9 cellular contexts compared by ENCODE assay signal in genomic region chrX:154444755-154445246, GRCh38. TPM values are rescaled to one million over a fixed set of nuclear protein-coding genes. Genes with fewer than 3 reads are reported as not detected.
A peak's percentile ranks its signal among the peaks of the same experiment; 100 is the strongest.
DNase-seq lines count a peak whose midpoint lies in the region; ATAC-seq, FAIRE-seq and TF ChIP-seq lines count a peak whose summit lies in the region.
"Had no signal": no experiment of that assay in that cellular context is flagged by ENCODE, and none has a peak within 500 bp of the region (broad histone marks: within the 10 kb centered on the region; RNA-seq: fewer than 3 reads in every experiment).

No MANE protein-coding gene starts in this region.

- H3K79me2 ChIP-seq in keratinocyte (ENCODE audit: control insufficient read depth, insufficient read depth, low read length): peaks cover 2% of the 10 kb centered on the region

- peaks cover 0 to 9% of the 10 kb centered on the region in 2 experiments for H3K36me3 ChIP-seq in keratinocyte (ENCODE audit: control insufficient read depth in 2 of 2, extremely low read depth in 1 of 2, insufficient read depth in 2 of 2, low read length in 2 of 2)

- no peak for ATAC-seq in activated CD4-positive, alpha-beta T cell treated with anti-CD3 and anti-CD28 coated beads for 36 hours
- ATAC-seq in HG03025 (IDR thresholded peaks at IDR 0.05; ENCODE audit: low FRiP score, unreplicated experiment): no peak

- no peaks in the 10 kb centered on the region for H3K27me3 Mint-ChIP-seq in activated CD4-positive, alpha-beta T cell treated with anti-CD3 and anti-CD28 coated beads for 36 hours
- no peaks in the 10 kb centered on the region for H3K27me3 Mint-ChIP-seq in activated T-helper 2 cell treated with anti-CD3 and anti-CD28 coated beads, Interferon-gamma antibody, Interleukin-2, Interleukin-4, amounts not matched to agents 10 μg/mL and 5 μg/mL and 100 μg/mL, durations not matched to agents 14 hours and 24 hours and 36 hours (ENCODE audit: low read depth)

- TF ChIP-seq CTCF in keratinocyte (optimal IDR thresholded peaks at IDR 0.05 in 1 of 3, IDR thresholded peaks at IDR 0.05 in 1 of 3, conservative IDR thresholded peaks at IDR 0.05 in 1 of 3; ENCODE audit: extremely low read depth in 1 of 3, insufficient read depth in 2 of 3, low read length in 3 of 3): no peak

- no peaks in the 10 kb centered on the region for H4K20me1 ChIP-seq in keratinocyte (ENCODE audit: control insufficient read depth, extremely low read depth, insufficient read depth, low read length)

- H3K4me2 ChIP-seq in keratinocyte (ENCODE audit: control insufficient read depth, extremely low read depth, insufficient read depth, low read depth, low read length): peak overlapping the region; percentile 71

- no peaks in the 10 kb centered on the region for H3K9me1 ChIP-seq in keratinocyte (ENCODE audit: control insufficient read depth, extremely low read depth, insufficient read depth, low read length)

- CTCF ChIA-PET in activated CD4-positive, alpha-beta T cell treated with anti-CD3 and anti-CD28 coated beads for 36 hours (lab: Charles Lee): interaction anchor here (0.6 kb wide), 1 partner anchor 51 kb away, joined by 3 read pairs; no protein-coding TSS in a partner anchor

- dilution Hi-C loops in keratinocyte (cut with MboI; ENCODE audit: extremely low pct_ligation_motif_present, low sequenced_read_pairs): no loop called here

- H3K4me1 Mint-ChIP-seq in activated CD4-positive, alpha-beta T cell treated with anti-CD3 and anti-CD28 coated beads for 36 hours: peaks cover 22% of the 10 kb centered on the region
- peaks cover 3% of the 10 kb centered on the region for H3K4me1 Mint-ChIP-seq in activated T-helper 2 cell treated with anti-CD3 and anti-CD28 coated beads, Interferon-gamma antibody, Interleukin-2, Interleukin-4, amounts not matched to agents 10 μg/mL and 5 μg/mL and 100 μg/mL, durations not matched to agents 14 hours and 24 hours and 36 hours (ENCODE audit: low read depth)

- H3K4me3 Mint-ChIP-seq in activated CD4-positive, alpha-beta T cell treated with anti-CD3 and anti-CD28 coated beads for 36 hours: peak overlapping the region; percentile 56
- peak overlapping the region; percentile 58 for H3K4me3 Mint-ChIP-seq in activated T-helper 2 cell treated with anti-CD3 and anti-CD28 coated beads, Interferon-gamma antibody, Interleukin-2, Interleukin-4, amounts not matched to agents 10 μg/mL and 5 μg/mL and 100 μg/mL, durations not matched to agents 14 hours and 24 hours and 36 hours (ENCODE audit: low read depth)

- no peak for DNase-seq in activated CD4-positive, alpha-beta T cell treated with anti-CD3 and anti-CD28 coated beads for 36 hours
- no peak for DNase-seq in activated CD4-positive, alpha-beta T cell treated with anti-CD3 and anti-CD28 coated beads for 48 hours
- DNase-seq in activated T-helper 2 cell treated with anti-CD3 and anti-CD28 coated beads, Interferon-gamma antibody, Interleukin-2, Interleukin-4, amounts not matched to agents 10 μg/mL and 5 μg/mL and 100 μg/mL, durations not matched to agents 14 hours and 24 hours and 36 hours (ENCODE audit: low spot score): no peak
- DNase-seq in keratinocyte (ENCODE audit: low read depth, low spot score): no peak
- no peak for DNase-seq in substantia nigra (lab: John Stamatoyannopoulos, UW)
- no peak for DNase-seq in middle frontal gyrus (ENCODE audit: extremely low spot score, low spot score)
- DNase-seq in NCI-H1417 (lab: John Stamatoyannopoulos, UW): no peak

- H3K4me3 ChIP-seq in keratinocyte (ENCODE audit: control insufficient read depth in 2 of 3, extremely low read depth in 1 of 3, insufficient read depth in 2 of 3, low read depth in 1 of 3, low read length in 3 of 3): peak overlapping the region; percentile 48 to 54 (median 49)

- peak overlapping the region; percentile 54 for H3K9ac ChIP-seq in keratinocyte (ENCODE audit: control insufficient read depth, extremely low read depth, insufficient read depth, low read length)

- no peak overlapping the region for H3K27ac Mint-ChIP-seq in activated CD4-positive, alpha-beta T cell treated with anti-CD3 and anti-CD28 coated beads for 36 hours
- H3K27ac Mint-ChIP-seq in activated T-helper 2 cell treated with anti-CD3 and anti-CD28 coated beads, Interferon-gamma antibody, Interleukin-2, Interleukin-4, amounts not matched to agents 10 μg/mL and 5 μg/mL and 100 μg/mL, durations not matched to agents 14 hours and 24 hours and 36 hours: no peak overlapping the region
- H3K27ac Mint-ChIP-seq: activated naive CD4-positive, alpha-beta T cell treated with anti-CD3 and anti-CD28 coated beads, Interleukin-2, amount 50 U/mL, for 72 hours had no signal

- no peaks in the 10 kb centered on the region for H3K9me3 Mint-ChIP-seq in activated CD4-positive, alpha-beta T cell treated with anti-CD3 and anti-CD28 coated beads for 36 hours (ENCODE audit: low read depth)
- H3K9me3 Mint-ChIP-seq in activated T-helper 2 cell treated with anti-CD3 and anti-CD28 coated beads, Interferon-gamma antibody, Interleukin-2, Interleukin-4, amounts not matched to agents 10 μg/mL and 5 μg/mL and 100 μg/mL, durations not matched to agents 14 hours and 24 hours and 36 hours: no peaks in the 10 kb centered on the region
- H3K9me3 Mint-ChIP-seq: activated naive CD4-positive, alpha-beta T cell treated with anti-CD3 and anti-CD28 coated beads, Interleukin-2, amount 50 U/mL, for 72 hours had no signal

- intact Hi-C loops in activated CD4-positive, alpha-beta T cell treated with anti-CD3 and anti-CD28 coated beads for 36 hours (cut with DNase I, micrococcal nuclease): loop anchor here in 1 of 2 experiments (5.0 kb wide), 1 partner anchor 32 kb away; the partner anchor contains the start of gene LAGE3
- intact Hi-C loops in activated T-helper 2 cell treated with anti-CD3 and anti-CD28 coated beads, Interferon-gamma antibody, Interleukin-2, Interleukin-4, amounts not matched to agents 10 μg/mL and 5 μg/mL and 100 μg/mL, durations not matched to agents 14 hours and 24 hours and 36 hours (cut with micrococcal nuclease): loop anchor here (5.0 kb wide), 1 partner anchor 32 kb away; the partner anchor contains the start of gene LAGE3

- H3K27ac ChIP-seq in keratinocyte (ENCODE audit: control insufficient read depth, insufficient read depth, low read length) (no peak overlapping the region), substantia nigra (ENCODE audit: low read depth, low read length, poor library complexity, severe bottlenecking) (peak overlapping the region; percentile 59)

- POLR2A ChIA-PET in activated CD4-positive, alpha-beta T cell treated with anti-CD3 and anti-CD28 coated beads for 36 hours (lab: Charles Lee): no interaction called here

- no peaks in the 10 kb centered on the region for H3K9me3 ChIP-seq in keratinocyte (ENCODE audit: control insufficient read depth, low read depth, low read length)

- no peak for FAIRE-seq in keratinocyte (lab: Jason Lieb, UNC)

- no peak overlapping the region for H2AFZ ChIP-seq in keratinocyte (ENCODE audit: control insufficient read depth, low read length)

- H3K36me3 Mint-ChIP-seq in activated CD4-positive, alpha-beta T cell treated with anti-CD3 and anti-CD28 coated beads for 36 hours (ENCODE audit: low read depth): peaks cover 11% of the 10 kb centered on the region
- H3K36me3 Mint-ChIP-seq in activated T-helper 2 cell treated with anti-CD3 and anti-CD28 coated beads, Interferon-gamma antibody, Interleukin-2, Interleukin-4, amounts not matched to agents 10 μg/mL and 5 μg/mL and 100 μg/mL, durations not matched to agents 14 hours and 24 hours and 36 hours (ENCODE audit: low read depth): peaks cover 27% of the 10 kb centered on the region

- H3K27me3 ChIP-seq in keratinocyte (ENCODE audit: control insufficient read depth, extremely low read depth, insufficient read depth, low read length): no peaks in the 10 kb centered on the region

- peaks cover 11% of the 10 kb centered on the region for H3K4me1 ChIP-seq in keratinocyte (ENCODE audit: control insufficient read depth, extremely low read depth, insufficient read depth, low read length)

RNA-seq across cellular contexts. Expression of gene FAM50A, which starts 0.9 kb away (rescaled TPM):
- total RNA-seq in activated CD4-positive, alpha-beta T cell treated with anti-CD3 and anti-CD28 coated beads for 36 hours: 10 to 100 TPM; 40.9 to 50.0 TPM
- total RNA-seq in activated T-helper 2 cell treated with anti-CD3 and anti-CD28 coated beads, Interferon-gamma antibody, Interleukin-2, Interleukin-4, amounts not matched to agents 10 μg/mL and 5 μg/mL and 100 μg/mL, durations not matched to agents 14 hours and 24 hours and 36 hours: 79.6 and 84.1 TPM in 2 replicates
- polyA plus RNA-seq in keratinocyte: 34.0 to 40.0 TPM (median 35.7 TPM) in 3 replicates
- 51.4 TPM for polyA plus RNA-seq in keratinocyte (2011; ENCODE audit: low read depth)
- polyA plus RNA-seq in keratinocyte (2011; cell fraction: cytosol; rRNA removed): 25.8 and 41.6 TPM in 2 replicates
- 55.3 and 58.4 TPM in 2 replicates for polyA plus RNA-seq in keratinocyte (2011; cell fraction: nucleus; rRNA removed)
- polyA plus RNA-seq in keratinocyte (2012; ENCODE audit: low replicate concordance): 44.4 and 54.1 TPM in 2 replicates
- 20.9 to 32.1 TPM (median 31.1 TPM) in 3 replicates for polyA minus RNA-seq in keratinocyte
- 16.1 TPM for polyA minus RNA-seq in keratinocyte (2011; cell fraction: cytosol; rRNA and poly(A)+ RNA removed)
- 13.3 and 15.1 TPM in 2 replicates for polyA minus RNA-seq in keratinocyte (2011; cell fraction: nucleus; rRNA and poly(A)+ RNA removed)

RNA-seq across cellular contexts. Expression of gene GDI1, which starts 7.8 kb away (rescaled TPM):
- 100 to 1,000 TPM; 100 to 117 TPM for total RNA-seq in activated CD4-positive, alpha-beta T cell treated with anti-CD3 and anti-CD28 coated beads for 36 hours
- total RNA-seq in activated T-helper 2 cell treated with anti-CD3 and anti-CD28 coated beads, Interferon-gamma antibody, Interleukin-2, Interleukin-4, amounts not matched to agents 10 μg/mL and 5 μg/mL and 100 μg/mL, durations not matched to agents 14 hours and 24 hours and 36 hours: 115 and 117 TPM in 2 replicates
- 61.8 to 96.4 TPM (median 75.3 TPM) in 3 replicates for polyA plus RNA-seq in keratinocyte
- 121 TPM for polyA plus RNA-seq in keratinocyte (2011; ENCODE audit: low read depth)
- 63.8 and 89.3 TPM in 2 replicates for polyA plus RNA-seq in keratinocyte (2011; cell fraction: cytosol; rRNA removed)
- polyA plus RNA-seq in keratinocyte (2011; cell fraction: nucleus; rRNA removed): 208 and 226 TPM in 2 replicates
- polyA plus RNA-seq in keratinocyte (2012; ENCODE audit: low replicate concordance): 69.4 and 104 TPM in 2 replicates
- polyA minus RNA-seq in keratinocyte: 58.3 to 118 TPM (median 73.8 TPM) in 3 replicates
- polyA minus RNA-seq in keratinocyte (2011; cell fraction: cytosol; rRNA and poly(A)+ RNA removed): 62.0 TPM
- 40.1 and 44.4 TPM in 2 replicates for polyA minus RNA-seq in keratinocyte (2011; cell fraction: nucleus; rRNA and poly(A)+ RNA removed)

RNA-seq across cellular contexts. Expression of gene PLXNA3, which starts 13.3 kb away (rescaled TPM):
- 10 to 100 TPM; 23.2 to 25.3 TPM for total RNA-seq in activated CD4-positive, alpha-beta T cell treated with anti-CD3 and anti-CD28 coated beads for 36 hours
- 62.1 and 62.5 TPM in 2 replicates for total RNA-seq in activated T-helper 2 cell treated with anti-CD3 and anti-CD28 coated beads, Interferon-gamma antibody, Interleukin-2, Interleukin-4, amounts not matched to agents 10 μg/mL and 5 μg/mL and 100 μg/mL, durations not matched to agents 14 hours and 24 hours and 36 hours
- polyA plus RNA-seq in keratinocyte: 7.6 to 14.2 TPM (median 13.0 TPM) in 3 replicates
- 4.0 TPM for polyA plus RNA-seq in keratinocyte (2011; ENCODE audit: low read depth)
- polyA plus RNA-seq in keratinocyte (2011; cell fraction: cytosol; rRNA removed): 4.0 and 5.3 TPM in 2 replicates
- 71.8 and 104 TPM in 2 replicates for polyA plus RNA-seq in keratinocyte (2011; cell fraction: nucleus; rRNA removed)
- 11.7 and 20.8 TPM in 2 replicates for polyA plus RNA-seq in keratinocyte (2012; ENCODE audit: low replicate concordance)
- 21.9 to 111 TPM (median 32.0 TPM) in 3 replicates for polyA minus RNA-seq in keratinocyte
- polyA minus RNA-seq in keratinocyte (2011; cell fraction: cytosol; rRNA and poly(A)+ RNA removed): 8.8 TPM
- 47.2 and 62.8 TPM in 2 replicates for polyA minus RNA-seq in keratinocyte (2011; cell fraction: nucleus; rRNA and poly(A)+ RNA removed)

RNA-seq across cellular contexts. Expression of gene ATP6AP1, which starts 16.3 kb away (rescaled TPM):
- 10 to 100 TPM; 25.6 to 28.6 TPM for total RNA-seq in activated CD4-positive, alpha-beta T cell treated with anti-CD3 and anti-CD28 coated beads for 36 hours
- total RNA-seq in activated T-helper 2 cell treated with anti-CD3 and anti-CD28 coated beads, Interferon-gamma antibody, Interleukin-2, Interleukin-4, amounts not matched to agents 10 μg/mL and 5 μg/mL and 100 μg/mL, durations not matched to agents 14 hours and 24 hours and 36 hours: 47.4 and 48.9 TPM in 2 replicates
- polyA plus RNA-seq in keratinocyte: 42.4 to 85.5 TPM (median 74.1 TPM) in 3 replicates
- 57.1 TPM for polyA plus RNA-seq in keratinocyte (2011; ENCODE audit: low read depth)
- 36.9 and 42.1 TPM in 2 replicates for polyA plus RNA-seq in keratinocyte (2011; cell fraction: cytosol; rRNA removed)
- 129 and 139 TPM in 2 replicates for polyA plus RNA-seq in keratinocyte (2011; cell fraction: nucleus; rRNA removed)
- polyA plus RNA-seq in keratinocyte (2012; ENCODE audit: low replicate concordance): 64.5 and 102 TPM in 2 replicates
- polyA minus RNA-seq in keratinocyte: 59.4 to 119 TPM (median 99.8 TPM) in 3 replicates
- 113 TPM for polyA minus RNA-seq in keratinocyte (2011; cell fraction: cytosol; rRNA and poly(A)+ RNA removed)
- polyA minus RNA-seq in keratinocyte (2011; cell fraction: nucleus; rRNA and poly(A)+ RNA removed): 121 and 143 TPM in 2 replicates

RNA-seq across cellular contexts. Expression of gene TAFAZZIN, which starts 33.5 kb away (rescaled TPM):
- total RNA-seq in activated CD4-positive, alpha-beta T cell treated with anti-CD3 and anti-CD28 coated beads for 36 hours: 10 to 100 TPM; 43.8 to 49.0 TPM
- 77.3 TPM in 2 replicates for total RNA-seq in activated T-helper 2 cell treated with anti-CD3 and anti-CD28 coated beads, Interferon-gamma antibody, Interleukin-2, Interleukin-4, amounts not matched to agents 10 μg/mL and 5 μg/mL and 100 μg/mL, durations not matched to agents 14 hours and 24 hours and 36 hours
- polyA plus RNA-seq in keratinocyte: 16.3 to 20.6 TPM (median 19.9 TPM) in 3 replicates
- polyA plus RNA-seq in keratinocyte (2011; ENCODE audit: low read depth): 15.0 TPM
- 8.1 and 12.4 TPM in 2 replicates for polyA plus RNA-seq in keratinocyte (2011; cell fraction: cytosol; rRNA removed)
- polyA plus RNA-seq in keratinocyte (2011; cell fraction: nucleus; rRNA removed): 75.8 and 107 TPM in 2 replicates
- polyA plus RNA-seq in keratinocyte (2012; ENCODE audit: low replicate concordance): 17.7 and 25.9 TPM in 2 replicates
- polyA minus RNA-seq in keratinocyte: 13.2 to 20.5 TPM (median 19.7 TPM) in 3 replicates
- polyA minus RNA-seq in keratinocyte (2011; cell fraction: cytosol; rRNA and poly(A)+ RNA removed): 15.3 TPM
- polyA minus RNA-seq in keratinocyte (2011; cell fraction: nucleus; rRNA and poly(A)+ RNA removed): 21.4 and 26.4 TPM in 2 replicates
